Comparison of ENCODE assay signal across 1 cellular context in genomic region chr15:67824900-67825879, GRCh38.
TF ChIP-seq lines count a peak whose summit lies in the region.

SKOR1 (plus strand) TSS chr15:67825509; CDS start chr15:67825603, 94 bp downstream.

TF ChIP-seq in A549, 52 proteins besides CTCF, POLR2A, EP300 and RAD21:
- TF ChIP-seq ATOH8 (CRISPR knock-in tag; IDR thresholded peaks at IDR 0.05; ENCODE audit: low read depth) = no peak
- peak; percentile 78 for TF ChIP-seq REST (IDR thresholded peaks at IDR 0.05)
- 0 out of 2 replicates have a peak, but pooled peaks have one; percentile 39 for TF ChIP-seq HDAC2 (IDR thresholded peaks at IDR 0.05)
TF ChIP-seq in A549: peak in this region for 2.
